In the genomic region with DNA sequence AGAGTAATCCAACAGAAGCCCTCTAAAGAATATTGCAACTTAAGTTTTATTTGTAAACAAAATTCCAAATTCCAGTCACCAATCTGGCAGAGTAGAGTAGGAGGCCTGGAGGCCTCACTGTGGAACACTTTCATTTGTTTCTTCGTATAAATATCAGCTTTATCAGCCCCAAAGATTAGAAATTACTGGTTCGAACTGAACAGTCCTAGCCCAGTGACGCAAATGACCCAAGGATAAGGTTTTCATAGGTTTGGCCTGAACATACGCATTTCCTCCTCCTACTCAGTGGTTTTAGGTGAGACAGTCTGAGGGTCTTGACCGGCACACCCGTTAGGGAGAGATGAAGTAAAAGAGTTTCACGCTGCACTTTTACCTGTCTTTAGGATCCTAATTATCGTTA, we compare ENCODE assay signal across 10 cellular contexts. TPM values are rescaled to one million over a fixed set of nuclear protein-coding genes. Genes with fewer than 3 reads are reported as not detected.
DNase-seq lines count a peak whose midpoint lies in the region; ATAC-seq and TF ChIP-seq lines count a peak whose summit lies in the region.
"Had no signal": no experiment of that assay in that cellular context is flagged by ENCODE, and none has a peak within 500 bp of the region (broad histone marks: within the 10 kb centered on the region; RNA-seq: fewer than 3 reads in every experiment).

No MANE protein-coding gene starts in this region.

- H3K4me3 ChIP-seq in GM12865 (ENCODE audit: low read depth, low read length), result peak overlapping the region; percentile 58; the same call in 1 of the 2 replicates
- H3K4me3 ChIP-seq in fibroblast of the aortic adventitia (ENCODE audit: low read depth, low read length), result peak overlapping the region; percentile 96
- peak overlapping the region; percentile 65 for H3K4me3 ChIP-seq in retinal pigment epithelial cell (ENCODE audit: low read length)

- peak overlapping the region; percentile 94 for H3K27ac ChIP-seq in VCaP

- in situ Hi-C loops in GM13976 (cut with MboI; ENCODE audit: low sequenced_read_pairs, unreplicated experiment), result no loop called here

- no peak for TF ChIP-seq CTCF in GM12865 (IDR thresholded peaks at IDR 0.05; ENCODE audit: insufficient read depth, low read depth, low read length, missing control alignments)
- no peak for TF ChIP-seq CTCF in VCaP (conservative IDR thresholded peaks at IDR 0.05)
- no peak for TF ChIP-seq CTCF in fibroblast of the aortic adventitia (IDR thresholded peaks at IDR 0.05; ENCODE audit: insufficient read depth, low read length)
- TF ChIP-seq CTCF in retinal pigment epithelial cell (conservative IDR thresholded peaks at IDR 0.05; ENCODE audit: low read depth, low read length), result no peak
- no peak for TF ChIP-seq CTCF in GM13976 (IDR thresholded peaks at IDR 0.05; ENCODE audit: borderline replicate concordance, control extremely low read depth, extremely low read depth, insufficient read depth, missing control alignments)

- ATAC-seq in GM18858 (IDR thresholded peaks at IDR 0.05; ENCODE audit: unreplicated experiment) (no peak), HG03159 (IDR thresholded peaks at IDR 0.05; ENCODE audit: unreplicated experiment) (no peak)

- DNase-seq in GM12865 (ENCODE audit: low read depth) (no peak), fibroblast of the aortic adventitia (ENCODE audit: low read depth) (peak; percentile 57), retinal pigment epithelial cell (ENCODE audit: low read depth) (no peak), GM13976 (ENCODE audit: low spot score) (no peak), NCI-H2081 treated with DMSO at 0.1 percent for 48 hours (lab: John Stamatoyannopoulos, UW) (no peak)

RNA-seq across cellular contexts. Expression of a gene that starts 1.7 kb away (rescaled TPM):
- total RNA-seq in fibroblast of the aortic adventitia (ENCODE audit: low replicate concordance), result 60.2 and 78.4 TPM in 2 replicates

RNA-seq across cellular contexts. Expression of a gene that starts 28.3 kb away (rescaled TPM):
- total RNA-seq in fibroblast of the aortic adventitia (ENCODE audit: low replicate concordance), result not detected in 2 replicates
- total RNA-seq: glomerular endothelial cell, HT1080 had no signal

RNA-seq across cellular contexts. Expression of a gene that starts 38.8 kb away (rescaled TPM):
- 0.41 TPM in 1 of 2 replicates, not detected in the other for total RNA-seq in fibroblast of the aortic adventitia (ENCODE audit: low replicate concordance)
- total RNA-seq: glomerular endothelial cell, HT1080 had no signal
